Comparison of ENCODE assay signal across 23 cellular contexts in the genomic region with DNA sequence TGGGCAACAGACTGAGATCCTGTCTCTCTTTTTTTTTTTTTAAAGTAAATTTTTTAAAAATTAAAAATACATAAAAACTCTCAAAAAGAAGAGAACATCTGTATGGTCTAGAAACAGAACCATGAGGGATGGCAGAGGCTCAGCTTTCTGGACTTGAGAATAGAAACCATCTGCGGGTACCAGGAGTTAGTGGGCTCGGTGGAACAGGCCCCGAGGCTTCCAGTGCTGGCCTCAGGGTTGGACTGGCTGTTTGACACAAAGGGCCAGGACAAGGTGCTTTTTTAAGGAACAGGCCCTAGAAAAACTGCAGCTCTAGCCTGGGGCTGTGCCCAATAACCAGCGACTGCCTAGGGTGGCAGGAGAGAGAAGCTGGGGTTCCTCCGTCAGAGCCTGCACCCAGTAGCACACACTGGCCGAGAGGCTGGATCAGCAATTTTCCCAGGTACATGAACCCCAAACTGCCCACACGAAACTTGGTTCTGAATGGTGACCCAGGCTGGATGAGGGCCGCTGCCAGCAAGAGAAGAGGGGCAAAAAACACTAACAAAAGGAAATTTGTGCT.
"Had no signal": no experiment of that assay in that cellular context is flagged by ENCODE, and none has a peak within 500 bp of the region (broad histone marks: within the 10 kb centered on the region; RNA-seq: fewer than 3 reads in every experiment).

No MANE protein-coding gene starts in this region.

- H3K27ac Mint-ChIP-seq: dendritic cell treated with granulocyte-macrophage colony-stimulating factor and Interleukin-4, amounts not matched to agents 40 ng/mL and 50 ng/mL, for 4 days; endodermal cell; naive thymus-derived CD8-positive, alpha-beta T cell; progenitor cell of endocrine pancreas; stimulated activated effector memory CD8-positive, alpha-beta T cell treated with anti-CD3 and anti-CD28 coated beads, Interleukin-12 subunit alpha, Interleukin-12 subunit beta, amount 100 ng/mL, for 72 hours had no signal

- H2AFZ ChIP-seq: parathyroid adenoma had no signal

- H3K27ac ChIP-seq: colonic mucosa, epithelial cell of prostate, gastrocnemius medialis, lower lobe of right lung, parathyroid adenoma, stomach, testis, tibial artery, upper lobe of left lung had no signal

- H3K36me3 ChIP-seq: colonic mucosa, gastrocnemius medialis, lower lobe of right lung, stomach, tibial artery, upper lobe of left lung had no signal

- ATAC-seq: esophagus mucosa; gastrocnemius medialis; left ventricle myocardium superior; lower lobe of right lung; naive thymus-derived CD8-positive, alpha-beta T cell; sciatic nerve; stimulated activated effector memory CD8-positive, alpha-beta T cell treated with anti-CD3 and anti-CD28 coated beads, Interleukin-12 subunit alpha, Interleukin-12 subunit beta, amount 100 ng/mL, for 72 hours had no signal

- H3K27me3 ChIP-seq: colonic mucosa, gastrocnemius medialis, testis, tibial artery, upper lobe of left lung had no signal

- H3K4me1 ChIP-seq: colonic mucosa, gastrocnemius medialis, lower lobe of right lung, parathyroid adenoma, stomach, testis, tibial artery, upper lobe of left lung had no signal

- H3K9ac ChIP-seq: parathyroid adenoma had no signal

- H3K36me3 Mint-ChIP-seq: naive thymus-derived CD8-positive, alpha-beta T cell; stimulated activated effector memory CD8-positive, alpha-beta T cell treated with anti-CD3 and anti-CD28 coated beads, Interleukin-12 subunit alpha, Interleukin-12 subunit beta, amount 100 ng/mL, for 72 hours had no signal

- H3K4me1 Mint-ChIP-seq: stimulated activated effector memory CD8-positive, alpha-beta T cell treated with anti-CD3 and anti-CD28 coated beads, Interleukin-12 subunit alpha, Interleukin-12 subunit beta, amount 100 ng/mL, for 72 hours had no signal

- H3K9me3 Mint-ChIP-seq: dendritic cell treated with granulocyte-macrophage colony-stimulating factor and Interleukin-4, amounts not matched to agents 40 ng/mL and 50 ng/mL, for 4 days; endodermal cell; naive thymus-derived CD8-positive, alpha-beta T cell; stimulated activated effector memory CD8-positive, alpha-beta T cell treated with anti-CD3 and anti-CD28 coated beads, Interleukin-12 subunit alpha, Interleukin-12 subunit beta, amount 100 ng/mL, for 72 hours had no signal

- H3K4me3 ChIP-seq: colonic mucosa, gastrocnemius medialis, lower lobe of right lung, stomach, testis, tibial artery, upper lobe of left lung had no signal

- H3K79me2 ChIP-seq: parathyroid adenoma had no signal

- DNase-seq: colonic mucosa; effector CD8-positive, alpha-beta T cell; endodermal cell; foreskin fibroblast; gastrocnemius medialis; head of caudate nucleus; left ventricle myocardium superior; lower lobe of right lung; naive thymus-derived CD8-positive, alpha-beta T cell; stimulated activated CD4-positive, alpha-beta T cell treated with anti-CD3 and anti-CD28 coated beads, Interleukin-2, amount 100 ng/mL, for 24 hours; stimulated activated CD4-positive, alpha-beta T cell treated with anti-CD3 and anti-CD28 coated beads, Interleukin-4, amount 100 ng/mL, for 24 hours; stimulated activated naive CD4-positive, alpha-beta T cell treated with Interleukin-2 at 50 U/mL for 16 hours; stomach; testis; tibial artery; upper lobe of left lung had no signal

- H3K9me3 ChIP-seq: colonic mucosa, gastrocnemius medialis, lower lobe of right lung, stomach, testis, tibial artery, upper lobe of left lung had no signal

- H3K4me3 Mint-ChIP-seq: dendritic cell treated with granulocyte-macrophage colony-stimulating factor and Interleukin-4, amounts not matched to agents 40 ng/mL and 50 ng/mL, for 4 days; endodermal cell; naive thymus-derived CD8-positive, alpha-beta T cell; stimulated activated effector memory CD8-positive, alpha-beta T cell treated with anti-CD3 and anti-CD28 coated beads, Interleukin-12 subunit alpha, Interleukin-12 subunit beta, amount 100 ng/mL, for 72 hours had no signal
